Comparison of ENCODE assay signal across 8 cellular contexts in the genomic region with DNA sequence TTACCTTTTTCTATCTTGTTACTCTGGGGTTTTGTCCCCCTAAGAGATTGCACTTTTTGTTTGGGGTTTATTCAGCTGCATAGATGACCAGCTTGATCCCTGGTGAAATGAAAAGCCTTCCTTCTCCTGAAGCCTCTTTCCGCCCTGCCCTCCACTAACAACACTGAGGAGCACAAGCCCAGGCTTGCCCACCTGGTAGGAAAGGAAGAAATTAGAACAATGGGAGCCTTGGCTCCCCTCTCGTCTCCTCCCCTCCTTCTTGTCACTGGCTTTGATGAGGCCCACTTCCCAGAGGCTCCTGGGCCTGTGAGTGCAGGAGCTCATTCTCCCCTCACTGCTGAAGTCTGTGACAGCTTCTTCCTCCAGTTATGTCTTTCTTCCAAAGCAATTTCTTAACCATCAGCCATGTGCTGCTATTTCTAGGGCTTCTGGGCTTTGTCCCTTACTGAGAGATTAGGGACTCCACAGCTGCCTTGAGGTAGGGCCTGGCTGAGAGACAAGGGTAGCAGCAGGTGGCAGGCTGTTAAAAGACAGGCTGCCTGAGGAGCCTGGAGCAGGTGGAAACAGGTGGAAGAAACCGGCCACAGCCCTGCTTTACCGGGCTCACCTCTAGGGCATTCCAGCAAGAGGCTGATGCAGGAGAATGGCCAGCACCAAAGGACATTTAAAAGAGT. TPM values are rescaled to one million over a fixed set of nuclear protein-coding genes. Genes with fewer than 3 reads are reported as not detected.
DNase-seq lines count a peak whose midpoint lies in the region; ATAC-seq and TF ChIP-seq lines count a peak whose summit lies in the region.

No MANE protein-coding gene starts in this region.

- POLR2A ChIA-PET in IMR-90 (lab: Charles Lee; ENCODE audit: unreplicated experiment): no interaction called here

- peak overlapping the region; percentile 43; the same call in 1 of the 2 replicates for H2AK5ac ChIP-seq in IMR-90 (ENCODE audit: low read depth, low read length)

- ATAC-seq in IMR-90 (ENCODE audit: low read depth): no peak
- no peak for ATAC-seq in HG03378 (IDR thresholded peaks at IDR 0.05; ENCODE audit: unreplicated experiment)
- no peak for ATAC-seq in HG03039 (IDR thresholded peaks at IDR 0.05; ENCODE audit: unreplicated experiment)

- H3K9me3 ChIP-seq in IMR-90 (ENCODE audit: control insufficient read depth, insufficient read depth, low read length): no peaks in the 10 kb centered on the region

- H4K5ac ChIP-seq in IMR-90 (ENCODE audit: low read depth, low read length): peak overlapping the region; percentile 22; the same call in 1 of the 2 replicates

- H3K27ac ChIP-seq in IMR-90 (ENCODE audit: insufficient read depth, low read length) (no peak overlapping the region; the same call in 1 of the 2 replicates), skin epidermis (peak overlapping the region in 19 of 21 experiments; percentile 12 to 88 (median 76))

- no peak for TF ChIP-seq CTCF in IMR-90 (conservative IDR thresholded peaks at IDR 0.05; ENCODE audit: low read depth, low read length)
- TF ChIP-seq CTCF in epithelial cell of esophagus (IDR thresholded peaks at IDR 0.05; ENCODE audit: insufficient read depth, low read depth, low read length, missing control alignments): peak; percentile 23

- no peaks in the 10 kb centered on the region for H3K27me3 ChIP-seq in IMR-90 (ENCODE audit: control insufficient read depth, insufficient read depth, low read length)

- WGBS in IMR-90 (ENCODE audit: extremely low coverage in 2 of 2, insufficient read length in 1 of 2), 2 experiments: 58% methylated on average over 2 of the region's 4 CpGs; no CpG with 5 or more reads in 1 of the 2 experiments

- 0 out of 2 replicates have a peak, but pooled peaks cover 6% of the 10 kb centered on the region for H4K20me1 ChIP-seq in IMR-90 (ENCODE audit: insufficient read depth, low read length)

- peak overlapping the region; percentile 60 for H2BK120ac ChIP-seq in IMR-90 (ENCODE audit: low read depth, low read length)

- H4K91ac ChIP-seq in IMR-90 (ENCODE audit: insufficient read depth, low read depth, low read length): peak overlapping the region; percentile 3; the same call in 1 of the 2 replicates

- no peak overlapping the region for H3K4me2 ChIP-seq in IMR-90 (ENCODE audit: low read depth, low read length)

- H3K4me3 ChIP-seq in IMR-90 (ENCODE audit: insufficient read depth, low read depth, low read length) (no peak overlapping the region), epithelial cell of esophagus (ENCODE audit: low read length) (no peak overlapping the region), skin epidermis (no peak overlapping the region)

- peak overlapping the region; percentile 79 for H3K23ac ChIP-seq in IMR-90 (ENCODE audit: low read depth, low read length)

- H2AFZ ChIP-seq in IMR-90 (replicated peaks; ENCODE audit: low read length, poor library complexity): no peak overlapping the region

- peak overlapping the region; percentile 80 for H2AK9ac ChIP-seq in IMR-90 (replicated peaks; ENCODE audit: low read depth, low read length, poor library complexity)

- no peak overlapping the region for H2BK15ac ChIP-seq in IMR-90 (ENCODE audit: low read depth, low read length)

- TF ChIP-seq POLR2A in IMR-90 (IDR thresholded peaks at IDR 0.05; ENCODE audit: low read depth, low read length): no peak

- H4K8ac ChIP-seq in IMR-90 (ENCODE audit: low read depth in 2 of 2, low read length in 2 of 2): peak overlapping the region in 1 of 2 experiments; percentile 53; a peak in 1 of 4 replicates

- no peak for DNase-seq in IMR-90
- peak; percentile 80 for DNase-seq in NCI-H526 treated with DMSO at 0.1 percent for 48 hours (lab: John Stamatoyannopoulos, UW)
- peak; percentile 89 for DNase-seq in epithelial cell of esophagus (ENCODE audit: low read depth)
- no peak for DNase-seq in RKO (ENCODE audit: low spot score)
- no peak for DNase-seq in SKM-1 treated with dmso at 0.1 percent for 144 hours (lab: John Stamatoyannopoulos, UW; ENCODE audit: unreplicated experiment)

- CTCF ChIA-PET in IMR-90 (lab: Yijun Ruan, JAX): no interaction called here

- H3K36me3 ChIP-seq in IMR-90 (ENCODE audit: control insufficient read depth, insufficient read depth, low read length): peaks cover 27% of the 10 kb centered on the region

- TF ChIP-seq RAD21 in IMR-90 (IDR thresholded peaks at IDR 0.05; ENCODE audit: low read length): no peak

- in situ Hi-C loops in IMR-90 (cut with MboI; ENCODE audit: low sequenced_read_pairs): no loop called here

- peak overlapping the region; percentile 27 for H2BK5ac ChIP-seq in IMR-90 (ENCODE audit: low read depth, low read length, poor library complexity, severe bottlenecking)

- no peak overlapping the region for H3K9ac ChIP-seq in IMR-90 (ENCODE audit: low read depth, low read length)

- intact Hi-C loops in IMR-90 (cut with micrococcal nuclease): loop anchor here (5.0 kb wide), 1 partner anchor 46 kb away; no protein-coding TSS in a partner anchor

- H3K18ac ChIP-seq in IMR-90 (ENCODE audit: low read depth, low read length): peak overlapping the region; percentile 7; the same call in 1 of the 2 replicates

- no TSS peak for BruUV-seq in IMR-90 (replicated peaks; lab: Mats Ljungman, UMichigan)

- H3K4ac ChIP-seq in IMR-90 (ENCODE audit: low read depth, low read length): peak overlapping the region; percentile 66

- dilution Hi-C loops in IMR-90 (cut with HindIII; ENCODE audit: low sequenced_read_pairs, unreplicated experiment): no loop called here

- peaks cover 32% of the 10 kb centered on the region for H3K9me1 ChIP-seq in IMR-90 (ENCODE audit: insufficient read depth, low read length)

- peak overlapping the region; percentile 58; the same call in 1 of the 2 replicates for H3K14ac ChIP-seq in IMR-90 (replicated peaks; ENCODE audit: low read depth, low read length)

- peaks cover 27% of the 10 kb centered on the region for H3K4me1 ChIP-seq in IMR-90 (ENCODE audit: control insufficient read depth, insufficient read depth, low read length)

- no peak overlapping the region for H3K56ac ChIP-seq in IMR-90 (ENCODE audit: extremely low read depth, insufficient read depth, low read length)

- peak overlapping the region; percentile 25; the same call in 1 of the 2 replicates for H2BK20ac ChIP-seq in IMR-90 (ENCODE audit: low read depth, low read length)

- peaks cover 6 to 40% of the 10 kb centered on the region in 2 experiments; a peak in 3 of 4 replicates for H3K79me1 ChIP-seq in IMR-90 (ENCODE audit: low read depth in 1 of 2, low read length in 2 of 2)

TF ChIP-seq in IMR-90, 13 proteins besides CTCF, POLR2A, EP300 and RAD21:
- no peak for TF ChIP-seq CEBPB (IDR thresholded peaks at IDR 0.05; ENCODE audit: low read depth, low read length)
- TF ChIP-seq NFE2L2 (IDR thresholded peaks at IDR 0.05; ENCODE audit: low read depth, low read length): no peak
- TF ChIP-seq, protein P1, sequence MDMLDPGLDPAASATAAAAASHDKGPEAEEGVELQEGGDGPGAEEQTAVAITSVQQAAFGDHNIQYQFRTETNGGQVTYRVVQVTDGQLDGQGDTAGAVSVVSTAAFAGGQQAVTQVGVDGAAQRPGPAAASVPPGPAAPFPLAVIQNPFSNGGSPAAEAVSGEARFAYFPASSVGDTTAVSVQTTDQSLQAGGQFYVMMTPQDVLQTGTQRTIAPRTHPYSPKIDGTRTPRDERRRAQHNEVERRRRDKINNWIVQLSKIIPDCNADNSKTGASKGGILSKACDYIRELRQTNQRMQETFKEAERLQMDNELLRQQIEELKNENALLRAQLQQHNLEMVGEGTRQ (IDR thresholded peaks at IDR 0.05; ENCODE audit: low read depth, low read length): no peak
- TF ChIP-seq MXI1 (IDR thresholded peaks at IDR 0.05; ENCODE audit: borderline replicate concordance, low read depth, low read length): no peak
- no peak for TF ChIP-seq RFX5 (IDR thresholded peaks at IDR 0.05; ENCODE audit: low read depth, low read length)
- no peak for TF ChIP-seq SMC3 (IDR thresholded peaks at IDR 0.05; ENCODE audit: low read depth, low read length)
- TF ChIP-seq MAFK (IDR thresholded peaks at IDR 0.05; ENCODE audit: low read depth, low read length): no peak
- TF ChIP-seq, protein P2, sequence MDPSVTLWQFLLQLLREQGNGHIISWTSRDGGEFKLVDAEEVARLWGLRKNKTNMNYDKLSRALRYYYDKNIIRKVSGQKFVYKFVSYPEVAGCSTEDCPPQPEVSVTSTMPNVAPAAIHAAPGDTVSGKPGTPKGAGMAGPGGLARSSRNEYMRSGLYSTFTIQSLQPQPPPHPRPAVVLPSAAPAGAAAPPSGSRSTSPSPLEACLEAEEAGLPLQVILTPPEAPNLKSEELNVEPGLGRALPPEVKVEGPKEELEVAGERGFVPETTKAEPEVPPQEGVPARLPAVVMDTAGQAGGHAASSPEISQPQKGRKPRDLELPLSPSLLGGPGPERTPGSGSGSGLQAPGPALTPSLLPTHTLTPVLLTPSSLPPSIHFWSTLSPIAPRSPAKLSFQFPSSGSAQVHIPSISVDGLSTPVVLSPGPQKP (IDR thresholded peaks at IDR 0.05; ENCODE audit: borderline replicate concordance, low read depth, low read length): no peak
- no peak for TF ChIP-seq CHD1 (IDR thresholded peaks at IDR 0.05; ENCODE audit: low read depth, low read length)
- TF ChIP-seq RCOR1 (IDR thresholded peaks at IDR 0.05; ENCODE audit: insufficient replicate concordance, low read length): no peak
- TF ChIP-seq FOS (IDR thresholded peaks at IDR 0.05; ENCODE audit: low read depth, low read length): no peak
- TF ChIP-seq BHLHE40 (IDR thresholded peaks at IDR 0.05; ENCODE audit: low read depth, low read length): no peak

RNA-seq across cellular contexts. Expression of a gene that starts 53.7 kb away (rescaled TPM):
- total RNA-seq in IMR-90 (2012; rRNA removed): 29.4 and 96.9 TPM in 2 replicates
- 219 and 229 TPM in 2 replicates for polyA plus RNA-seq in IMR-90 (2012; rRNA removed)
- 81.4 and 102 TPM in 2 replicates for polyA plus RNA-seq in IMR-90 (2012; cell fraction: cytosol; rRNA removed)
- 215 and 1,047 TPM in 2 replicates for polyA plus RNA-seq in IMR-90 (2012; cell fraction: nucleus; rRNA removed; ENCODE audit: low replicate concordance)

Comparison
In these comparisons a context has a peak if more than half of its experiments do, and no peak if none do; other contexts are left out.
1. DNase-seq: peak in NCI-H526 treated with DMSO at 0.1 percent for 48 hours (single experiment) and epithelial cell of esophagus (single experiment); none in IMR-90 (single experiment), RKO (single experiment) and SKM-1 treated with dmso at 0.1 percent for 144 hours (single experiment).